In the genomic region with DNA sequence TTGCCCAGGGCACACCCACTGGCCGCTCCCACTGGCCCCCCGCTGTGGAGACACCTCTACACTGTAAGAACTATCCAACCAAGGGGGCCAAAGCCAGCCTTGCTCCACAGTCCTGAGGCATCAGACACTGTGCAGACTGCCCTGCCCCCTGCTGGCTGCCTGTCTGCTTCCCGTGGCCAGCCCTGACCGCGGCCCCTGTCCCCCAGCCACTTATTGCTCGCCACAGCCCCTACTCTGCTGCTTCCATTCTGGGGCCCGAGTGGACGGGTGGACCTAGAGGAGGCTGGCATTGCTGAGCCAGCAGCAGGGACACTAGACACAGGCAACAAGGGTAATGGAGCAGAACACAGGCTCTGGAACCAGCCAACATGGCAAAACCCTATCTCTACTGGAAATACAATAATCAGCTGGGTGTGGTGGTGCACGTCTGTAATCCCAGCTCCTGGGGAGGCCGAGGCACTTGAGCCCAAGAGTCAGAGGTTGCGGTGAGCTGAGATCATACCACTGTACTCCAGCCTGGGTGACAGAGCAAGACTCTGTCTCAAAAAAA, we compare ENCODE assay signal across 8 cellular contexts. TPM values are rescaled to one million over a fixed set of nuclear protein-coding genes. Genes with fewer than 3 reads are reported as not detected.
A peak's percentile ranks its signal among the peaks of the same experiment; 100 is the strongest.
DNase-seq lines count a peak whose midpoint lies in the region; ATAC-seq and TF ChIP-seq lines count a peak whose summit lies in the region.

No MANE protein-coding gene starts in this region.

- H3K4me3 ChIP-seq in DOHH2 (ENCODE audit: low read length) (no peak overlapping the region), thoracic aorta (peak overlapping the region; percentile 8)

- ATAC-seq in HG03095 (IDR thresholded peaks at IDR 0.05; ENCODE audit: unreplicated experiment) = peak; percentile 69
- peak; percentile 94 for ATAC-seq in WTC11
- ATAC-seq in thoracic aorta (ENCODE audit: insufficient number of reproducible peaks, low FRiP score, low read depth) = no peak

- H3K27me3 ChIP-seq in DOHH2 (ENCODE audit: control insufficient read depth, low read length) (no peaks in the 10 kb centered on the region), thoracic aorta (replicated peaks; ENCODE audit: insufficient read depth) (no peaks in the 10 kb centered on the region)

- H3K27ac ChIP-seq in DOHH2 (ENCODE audit: low read depth, low read length) = no peak overlapping the region
- H3K27ac ChIP-seq in thoracic aorta = no peak overlapping the region

- POLR2A ChIA-PET in WTC11 (lab: Charles Lee) = no interaction called here

- H3F3A ChIP-seq in DOHH2 (ENCODE audit: control insufficient read depth, insufficient read depth) = peaks cover 10% of the 10 kb centered on the region; the same call in 1 of the 2 replicates

- H3K4me3 Mint-ChIP-seq in WTC11 = no peak overlapping the region

- H3K27ac Mint-ChIP-seq in WTC11 = no peak overlapping the region

- H3K9me3 Mint-ChIP-seq in WTC11 = no peaks in the 10 kb centered on the region

- no peaks in the 10 kb centered on the region for H3K27me3 Mint-ChIP-seq in WTC11 (ENCODE audit: low read depth)

- peaks cover 2% of the 10 kb centered on the region; the same call in 1 of the 2 replicates for H3K4me1 Mint-ChIP-seq in WTC11

- H3K36me3 ChIP-seq in DOHH2 (ENCODE audit: control insufficient read depth, low read length) (peaks cover 18% of the 10 kb centered on the region), thoracic aorta (no peaks in the 10 kb centered on the region)

- H3K4me2 ChIP-seq in DOHH2 (ENCODE audit: low read length) = no peak overlapping the region

- H3K4me1 ChIP-seq in DOHH2 (ENCODE audit: control insufficient read depth, low read length) = no peaks in the 10 kb centered on the region
- no peaks in the 10 kb centered on the region for H3K4me1 ChIP-seq in thoracic aorta (ENCODE audit: control insufficient read depth in 1 of 2, low read depth in 2 of 2)

- no peaks in the 10 kb centered on the region for H4K20me1 ChIP-seq in DOHH2 (ENCODE audit: control insufficient read depth, insufficient read depth, low read depth, low read length)

- CTCF ChIA-PET in WTC11 (lab: Charles Lee) = interaction anchor here (0.6 to 2.1 kb wide), 16 partner anchors 12 to 446 kb away, joined by 3 to 20 read pairs (median 4); a partner anchor contains a TSS

- no peaks in the 10 kb centered on the region for H3K9me2 ChIP-seq in DOHH2 (replicated peaks; ENCODE audit: control insufficient read depth, low read length)

- TF ChIP-seq CTCF in DOHH2 (IDR thresholded peaks at IDR 0.05; ENCODE audit: low read depth, low read length, poor library complexity, severe bottlenecking) = peak; percentile 74
- peak; percentile 52 for TF ChIP-seq CTCF in WTC11 (IDR thresholded peaks at IDR 0.05)
- TF ChIP-seq CTCF in thoracic aorta (IDR thresholded peaks at IDR 0.05) = peak; percentile 33

- H3K79me2 ChIP-seq in DOHH2 (ENCODE audit: control insufficient read depth, low read length) = no peaks in the 10 kb centered on the region

- DNase-seq in WTC11 (ENCODE audit: low spot score) (peak; percentile 80), myocyte (ENCODE audit: low read depth) (peak; percentile 28), thoracic aorta (ENCODE audit: low spot score) (no peak), NCI-H2029 (lab: John Stamatoyannopoulos, UW) (no peak)
- peak; percentile 21 for DNase-seq in effector CD4-positive, alpha-beta T cell
- DNase-seq in NK-92 treated with Interleukin-12 subunit alpha and Interleukin-12 subunit beta, amount 100 ng/mL, for 24 hours (lab: John Stamatoyannopoulos, UW) = no peak

- no peaks in the 10 kb centered on the region for H3K9me3 ChIP-seq in DOHH2 (ENCODE audit: control insufficient read depth, insufficient read depth, low read length)
- H3K9me3 ChIP-seq in thoracic aorta = no peaks in the 10 kb centered on the region

- no peaks in the 10 kb centered on the region for H3K36me3 Mint-ChIP-seq in WTC11

TF ChIP-seq in WTC11, 78 proteins besides CTCF, POLR2A, EP300 and RAD21:
- TF ChIP-seq, protein P1, sequence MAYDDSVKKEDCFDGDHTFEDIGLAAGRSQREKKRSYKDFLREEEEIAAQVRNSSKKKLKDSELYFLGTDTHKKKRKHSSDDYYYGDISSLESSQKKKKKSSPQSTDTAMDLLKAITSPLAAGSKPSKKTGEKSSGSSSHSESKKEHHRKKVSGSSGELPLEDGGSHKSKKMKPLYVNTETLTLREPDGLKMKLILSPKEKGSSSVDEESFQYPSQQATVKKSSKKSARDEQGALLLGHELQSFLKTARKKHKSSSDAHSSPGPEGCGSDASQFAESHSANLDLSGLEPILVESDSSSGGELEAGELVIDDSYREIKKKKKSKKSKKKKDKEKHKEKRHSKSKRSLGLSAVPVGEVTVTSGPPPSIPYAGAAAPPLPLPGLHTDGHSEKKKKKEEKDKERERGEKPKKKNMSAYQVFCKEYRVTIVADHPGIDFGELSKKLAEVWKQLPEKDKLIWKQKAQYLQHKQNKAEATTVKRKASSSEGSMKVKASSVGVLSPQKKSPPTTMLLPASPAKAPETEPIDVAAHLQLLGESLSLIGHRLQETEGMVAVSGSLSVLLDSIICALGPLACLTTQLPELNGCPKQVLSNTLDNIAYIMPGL (CRISPR knock-in tag; IDR thresholded peaks at IDR 0.05) = 0 out of 2 replicates have a peak, but pooled peaks have one; percentile 49
- TF ChIP-seq ZNF396 (CRISPR knock-in tag; IDR thresholded peaks at IDR 0.05; ENCODE audit: borderline replicate concordance) = no peak

RNA-seq across cellular contexts. Expression of a gene that starts 19.7 kb away (rescaled TPM):
- 3.5 to 4.6 TPM (median 4.4 TPM) in 3 replicates for total RNA-seq in WTC11 (2021)
- total RNA-seq in myocyte = 5.1 and 7.4 TPM in 2 replicates
- polyA plus RNA-seq in myocyte (2012) = 15.1 TPM
- 1 to 10 TPM; 3.7 to 8.7 TPM for total RNA-seq in thoracic aorta

Comparison
In these comparisons a context has a peak if more than half of its experiments do, and no peak if none do; other contexts are left out.
1. DNase-seq: peak in WTC11 (single experiment), effector CD4-positive, alpha-beta T cell (single experiment) and myocyte (single experiment); none in thoracic aorta (single experiment), NCI-H2029 (single experiment) and NK-92 treated with Interleukin-12 subunit alpha and Interleukin-12 subunit beta, amount 100 ng/mL, for 24 hours (single experiment).
2. Peak in every context shown above with its lines, with median percentiles within 50 percentile points of each other: CTCF ChIP-seq.